1 cellular context compared by ENCODE assay signal in genomic region chr2:191220671-191221070, GRCh38.
TF ChIP-seq lines count a peak whose summit lies in the region.

No MANE protein-coding gene starts in this region.

TF ChIP-seq in K562, 482 proteins besides CTCF, POLR2A, EP300 and RAD21 (continued from another document):
- no peak for TF ChIP-seq RREB1 (CRISPR knock-in tag; IDR thresholded peaks at IDR 0.05)
